16 cellular contexts compared by ENCODE assay signal in genomic region chr2:237718277-237718634, GRCh38.
A peak's percentile ranks its signal among the peaks of the same experiment; 100 is the strongest.
DNase-seq lines count a peak whose midpoint lies in the region; ATAC-seq and TF ChIP-seq lines count a peak whose summit lies in the region.
"Had no signal": no experiment of that assay in that cellular context is flagged by ENCODE, and none has a peak within 500 bp of the region (broad histone marks: within the 10 kb centered on the region; RNA-seq: fewer than 3 reads in every experiment).

No MANE protein-coding gene starts in this region.

- H3K4me1 ChIP-seq in muscle layer of colon (ENCODE audit: insufficient read depth, low read length) (peaks cover 64% of the 10 kb centered on the region), stomach (peaks cover 18 to 73% (median 44%) of the 10 kb centered on the region in 4 donors)

- H3K36me3 ChIP-seq in muscle layer of colon (ENCODE audit: insufficient read depth, low read length) = peaks cover 7% of the 10 kb centered on the region
- peaks cover 4 to 43% (median 15%) of the 10 kb centered on the region in 4 donors for H3K36me3 ChIP-seq in stomach

- no peaks in the 10 kb centered on the region for H3K9me3 Mint-ChIP-seq in activated T-cell treated with anti-CD3 and anti-CD28 coated beads, Interleukin-2, amount 50 U/mL, for 4 hours
- no peaks in the 10 kb centered on the region for H3K9me3 Mint-ChIP-seq in activated T-helper 17 cell treated with anti-CD3 and anti-CD28 coated beads, Interleukin-2, amount 50 U/mL, for 72 hours
- no peaks in the 10 kb centered on the region for H3K9me3 Mint-ChIP-seq in mesothelial cell of epicardium

- no peaks in the 10 kb centered on the region for H3K27me3 Mint-ChIP-seq in activated T-cell treated with anti-CD3 and anti-CD28 coated beads, Interleukin-2, amount 50 U/mL, for 4 hours (ENCODE audit: low read depth)
- no peaks in the 10 kb centered on the region for H3K27me3 Mint-ChIP-seq in activated T-helper 17 cell treated with anti-CD3 and anti-CD28 coated beads, Interleukin-2, amount 50 U/mL, for 72 hours
- H3K27me3 Mint-ChIP-seq in mesothelial cell of epicardium (ENCODE audit: low read depth) = no peaks in the 10 kb centered on the region

- no peak for ATAC-seq in activated T-cell treated with anti-CD3 and anti-CD28 coated beads, Interleukin-2, amount 50 U/mL, for 4 hours
- ATAC-seq in activated T-helper 17 cell treated with anti-CD3 and anti-CD28 coated beads, Interleukin-2, amount 50 U/mL, for 72 hours (replicated peaks) = no peak
- ATAC-seq: K562 had no signal

- H3K9me3 ChIP-seq in muscle layer of colon (ENCODE audit: low read length) = no peaks in the 10 kb centered on the region
- H3K9me3 ChIP-seq in stomach = no peaks in the 10 kb centered on the region

- H3K27ac ChIP-seq in muscle layer of colon (ENCODE audit: low read depth, low read length) (peak overlapping the region; percentile 10), stomach (peak overlapping the region in 3 of 5 donors; percentile 13 to 80 (median 21))

- H3K4me3 ChIP-seq in muscle layer of colon (ENCODE audit: low read depth in 1 of 2, low read length in 2 of 2) (no peak overlapping the region), stomach (no peak overlapping the region)
- H3K4me3 ChIP-seq: K562 had no signal

- peak overlapping the region; percentile 66 for H3K27ac Mint-ChIP-seq in activated T-helper 17 cell treated with anti-CD3 and anti-CD28 coated beads, Interleukin-2, amount 50 U/mL, for 72 hours
- H3K27ac Mint-ChIP-seq in mesothelial cell of epicardium = no peak overlapping the region

- no peak for TF ChIP-seq POLR2A in stomach (IDR thresholded peaks at IDR 0.05)

- intact Hi-C loops in stomach (cut with DNase I; ENCODE audit: low total_unique reads) = no loop called here

- peak; percentile 13 for DNase-seq in activated T-cell treated with anti-CD3 and anti-CD28 coated beads, Interleukin-2, amount 50 U/mL, for 1 hour
- DNase-seq in activated T-cell treated with anti-CD3 and anti-CD28 coated beads, Interleukin-2, amount 50 U/mL, for 4 hours = no peak
- no peak for DNase-seq in stomach
- DNase-seq in NCI-H1417 (lab: John Stamatoyannopoulos, UW) = no peak
- DNase-seq in activated CD4-positive, CD25-positive, alpha-beta regulatory T cell (lab: John Stamatoyannopoulos, UW) = no peak
- DNase-seq in mesothelial cell of epicardium (ENCODE audit: low spot score in 2 of 2, unreplicated experiment in 2 of 2) = no peak
- DNase-seq: activated CD4-positive, alpha-beta T cell treated with anti-CD3 and anti-CD28 coated beads, Interleukin-2, amount 50 U/mL, for 4 hours; activated gamma-delta T cell treated with Interleukin-2 at 50 U/mL for 16 hours; COR-L47; NCI-H1048; NCI-H2171 treated with DMSO at 0.1 percent for 48 hours; SHP77; stimulated activated CD4-positive, alpha-beta T cell treated with anti-CD3 and anti-CD28 coated beads, Interleukin-15, amount 100 ng/mL, for 24 hours had no signal

- peaks cover 28% of the 10 kb centered on the region for H3K36me3 Mint-ChIP-seq in activated T-cell treated with anti-CD3 and anti-CD28 coated beads, Interleukin-2, amount 50 U/mL, for 4 hours (ENCODE audit: insufficient read depth)
- peaks cover 100% of the 10 kb centered on the region for H3K36me3 Mint-ChIP-seq in activated T-helper 17 cell treated with anti-CD3 and anti-CD28 coated beads, Interleukin-2, amount 50 U/mL, for 72 hours (ENCODE audit: low read depth)
- H3K36me3 Mint-ChIP-seq in mesothelial cell of epicardium = no peaks in the 10 kb centered on the region

- no peak overlapping the region for H3K4me3 Mint-ChIP-seq in activated T-cell treated with anti-CD3 and anti-CD28 coated beads, Interleukin-2, amount 50 U/mL, for 4 hours
- H3K4me3 Mint-ChIP-seq in activated T-helper 17 cell treated with anti-CD3 and anti-CD28 coated beads, Interleukin-2, amount 50 U/mL, for 72 hours = no peak overlapping the region
- H3K4me3 Mint-ChIP-seq in mesothelial cell of epicardium = no peak overlapping the region

- H3K9ac ChIP-seq in muscle layer of colon (ENCODE audit: low read length) = no peak overlapping the region

- WGBS in stomach, 5 donors = 84 to 96% (median 89%) methylated on average over 9 of the region's 9 CpGs

- H3K27me3 ChIP-seq in muscle layer of colon (ENCODE audit: control insufficient read depth in 1 of 2, insufficient read depth in 2 of 2, low read length in 2 of 2) (no peaks in the 10 kb centered on the region), stomach (no peaks in the 10 kb centered on the region)

- peaks cover 65% of the 10 kb centered on the region for H3K4me1 Mint-ChIP-seq in activated T-cell treated with anti-CD3 and anti-CD28 coated beads, Interleukin-2, amount 50 U/mL, for 4 hours (ENCODE audit: low read depth)
- H3K4me1 Mint-ChIP-seq in activated T-helper 17 cell treated with anti-CD3 and anti-CD28 coated beads, Interleukin-2, amount 50 U/mL, for 72 hours = peaks cover 29% of the 10 kb centered on the region
- peaks cover 60% of the 10 kb centered on the region for H3K4me1 Mint-ChIP-seq in mesothelial cell of epicardium

- no peak for TF ChIP-seq EP300 in stomach (IDR thresholded peaks at IDR 0.05)

- TF ChIP-seq CTCF in stomach (IDR thresholded peaks at IDR 0.05) (no peak), mesothelial cell of epicardium (IDR thresholded peaks at IDR 0.05; ENCODE audit: unreplicated experiment) (no peak)
